12 cellular contexts compared by ENCODE assay signal in the genomic region with DNA sequence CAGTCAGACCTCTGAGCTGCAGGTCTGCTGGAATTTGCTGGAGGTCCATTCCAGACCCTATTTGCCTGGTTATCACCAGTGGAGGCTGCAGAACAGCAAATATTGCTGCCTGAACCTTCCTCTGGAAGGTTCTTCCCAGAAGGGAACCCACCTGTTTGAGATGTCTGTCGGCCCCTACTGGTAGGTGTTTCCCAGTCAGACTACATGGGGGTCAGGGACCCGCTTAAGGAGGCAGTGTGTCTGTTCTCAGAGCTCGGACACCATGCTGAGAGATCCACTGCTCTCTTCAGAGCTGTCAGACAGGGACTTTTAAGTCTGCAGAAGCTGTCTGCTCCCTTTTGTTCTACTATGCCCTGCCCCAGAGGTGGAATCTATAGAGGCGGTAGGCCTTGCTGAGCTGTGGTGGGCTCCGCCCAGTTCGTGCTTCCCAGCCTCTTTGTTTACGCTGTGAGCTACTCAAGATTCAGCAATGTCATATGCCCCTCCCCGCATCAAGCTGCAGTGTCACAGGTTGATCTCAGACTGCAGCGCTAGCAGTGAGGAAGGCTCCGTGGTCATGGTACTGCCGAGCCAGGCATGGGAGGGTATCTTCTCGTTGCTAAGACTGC. TPM values are rescaled to one million over a fixed set of nuclear protein-coding genes. Genes with fewer than 3 reads are reported as not detected.
DNase-seq lines count a peak whose midpoint lies in the region; ATAC-seq and TF ChIP-seq lines count a peak whose summit lies in the region.
"Had no signal": no experiment of that assay in that cellular context is flagged by ENCODE, and none has a peak within 500 bp of the region (broad histone marks: within the 10 kb centered on the region; RNA-seq: fewer than 3 reads in every experiment).

No MANE protein-coding gene starts in this region.

- POLR2A ChIA-PET in HEK293T (lab: Yijun Ruan, JAX): no interaction called here

- no peak for ATAC-seq in GM18868 (IDR thresholded peaks at IDR 0.05; ENCODE audit: unreplicated experiment)
- ATAC-seq: stimulated activated naive B cell treated with anti-CD40 and anti-IgM and Interleukin-4, amounts not matched to agents 10 μg/mL and 1 μg/mL and 100 μg/mL, for 72 hours had no signal

- CTCF ChIA-PET in HEK293T (lab: Yijun Ruan, JAX): no interaction called here

- no peak for TF ChIP-seq POLR2A in erythroblast (IDR thresholded peaks at IDR 0.05; ENCODE audit: low read length)

- DNase-seq in A172 (ENCODE audit: low spot score) (peak; percentile 66), HT1080 (ENCODE audit: low read depth) (peak; percentile 9), amniotic epithelial cell (ENCODE audit: low read depth) (peak; percentile 34), islet precursor cell (peak; percentile 60), DMS79 (lab: John Stamatoyannopoulos, UW) (no peak), HEK293T (ENCODE audit: extremely low spot score) (no peak), erythroblast (lab: John Stamatoyannopoulos, UW) (no peak)
- DNase-seq: caudate nucleus; NCI-H2227 treated with DMSO at 0.1 percent for 48 hours; stimulated activated CD4-positive, alpha-beta T cell treated with anti-CD3 and anti-CD28 coated beads, Interleukin-4, amount 100 ng/mL, for 24 hours; stimulated activated naive B cell treated with anti-CD40 and anti-IgM and Interleukin-4, amounts not matched to agents 10 μg/mL and 1 μg/mL and 100 μg/mL, for 72 hours had no signal

TF ChIP-seq in HEK293T, 16 proteins besides CTCF, POLR2A, EP300 and RAD21:
- TF ChIP-seq FOXA1 (IDR thresholded peaks at IDR 0.05) (no peak), SUZ12 (IDR thresholded peaks at IDR 0.05) (no peak)
TF ChIP-seq in HEK293T: peak in this region for 0.

RNA-seq across cellular contexts. Expression of a gene that starts 44.1 kb away (rescaled TPM):
- total RNA-seq in A172 (2014; rRNA removed; shearing (Covaris generic)): 0.05 and 0.22 TPM in 2 replicates
- total RNA-seq in HT1080 (2014; rRNA removed; shearing (Covaris generic)): 0.17 and 0.58 TPM in 2 replicates
- 0.07 and 0.08 TPM in 2 replicates for polyA plus RNA-seq in HT1080 (2015; cell fraction: cytosol; rRNA removed)
- 0.23 and 0.49 TPM in 2 replicates for polyA plus RNA-seq in HT1080 (2015; cell fraction: nucleus; rRNA removed)

Comparison
In these comparisons a context has a peak if more than half of its experiments do, and no peak if none do; other contexts are left out.
1. DNase-seq: peak in A172 (single experiment), HT1080 (single experiment), amniotic epithelial cell (single experiment) and islet precursor cell (single experiment); none in DMS79 (single experiment), HEK293T (single experiment) and erythroblast (0 of 2).